ENCODE assay signal across 1 cellular context in the genomic region with DNA sequence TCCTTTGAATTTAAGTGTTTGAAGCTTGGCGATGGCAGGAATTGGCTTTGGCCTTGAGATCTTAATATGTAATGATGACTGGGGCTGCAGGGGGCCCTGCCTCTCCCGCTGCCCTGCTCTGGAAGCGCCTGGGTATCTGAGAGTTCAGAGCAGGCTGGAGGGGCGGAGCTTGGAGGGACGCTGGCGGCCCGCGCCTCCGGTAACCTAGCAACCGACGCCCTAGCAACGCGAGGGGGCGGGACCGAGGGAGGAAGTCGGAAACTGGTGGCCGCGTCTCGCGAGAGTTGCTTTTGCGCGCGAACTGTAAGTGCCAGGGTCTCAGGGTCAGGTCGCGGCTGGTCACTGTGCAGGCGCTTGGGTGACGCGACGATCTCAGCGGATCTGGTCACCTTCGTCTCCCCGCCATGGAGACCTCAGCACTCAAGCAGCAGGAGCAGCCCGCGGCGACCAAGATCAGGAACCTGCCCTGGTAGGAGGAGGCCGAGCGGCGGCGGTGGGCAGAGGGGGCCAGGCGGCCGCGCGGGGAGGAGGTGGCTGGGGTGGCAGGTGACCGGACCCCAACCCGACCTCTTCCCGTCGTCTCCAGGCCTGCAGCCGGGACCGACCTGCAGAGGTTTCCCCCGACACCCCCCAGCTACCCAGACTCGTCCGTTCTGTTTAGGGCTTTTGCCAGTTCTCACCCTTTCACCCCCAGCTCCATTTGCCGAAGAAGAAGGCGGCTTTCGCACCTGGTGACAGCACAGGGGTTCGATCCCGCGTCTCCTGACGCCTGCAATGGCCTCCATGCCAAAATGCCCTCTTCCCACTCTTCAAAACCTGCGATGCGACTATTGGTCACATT.
A peak's percentile ranks its signal among the peaks of the same experiment; 100 is the strongest.
TF ChIP-seq lines count a peak whose summit lies in the region.

Gene RFC5 (plus strand): TSS at position 280 of the 841 bp plus-strand sequence. CDS start 125 bp downstream, at position 405.

TF ChIP-seq in HepG2, 621 proteins besides CTCF, POLR2A, EP300 and RAD21 (continued from another document and continues in another):
- peak; percentile 29; the same call in 1 of the 2 replicates for TF ChIP-seq ZNF773 (CRISPR knock-in tag; IDR thresholded peaks at IDR 0.05; ENCODE audit: borderline replicate concordance)
- 0 out of 2 replicates have a peak, but pooled peaks have one; percentile 60 for TF ChIP-seq KLF11 (CRISPR knock-in tag; IDR thresholded peaks at IDR 0.05)
- peak; percentile 89; the same call in 1 of the 2 replicates for TF ChIP-seq ZBTB4 (CRISPR knock-in tag; IDR thresholded peaks at IDR 0.05; ENCODE audit: borderline replicate concordance)
- TF ChIP-seq NONO (IDR thresholded peaks at IDR 0.05): no peak
- TF ChIP-seq NONO (CRISPR knock-in tag; conservative IDR thresholded peaks at IDR 0.05): peak; percentile 77
- no peak for TF ChIP-seq SRSF9 (IDR thresholded peaks at IDR 0.05; ENCODE audit: borderline replicate concordance, insufficient read depth, low read depth, low read length, poor library complexity, severe bottlenecking)
- TF ChIP-seq DR1 (CRISPR knock-in tag; IDR thresholded peaks at IDR 0.05): peak; percentile 79
- peak in 1 of 2 experiments; percentile 90; a peak in 2 of 4 replicates for TF ChIP-seq KLF16 (CRISPR knock-in tag; IDR thresholded peaks at IDR 0.05)
- TF ChIP-seq ZNF235 (CRISPR knock-in tag; IDR thresholded peaks at IDR 0.05; ENCODE audit: borderline replicate concordance): no peak
- no peak for TF ChIP-seq REXO4 (CRISPR knock-in tag; IDR thresholded peaks at IDR 0.05; ENCODE audit: borderline replicate concordance)
- TF ChIP-seq ATF1 (CRISPR knock-in tag; IDR thresholded peaks at IDR 0.05): no peak
- TF ChIP-seq ARID2 (CRISPR knock-in tag; IDR thresholded peaks at IDR 0.05; ENCODE audit: borderline replicate concordance): no peak
- TF ChIP-seq HDAC2 (CRISPR knock-in tag; IDR thresholded peaks at IDR 0.05): peak; percentile 78
- peak; percentile 99 for TF ChIP-seq ARID4A (CRISPR knock-in tag; IDR thresholded peaks at IDR 0.05; ENCODE audit: borderline replicate concordance)
- peak; percentile 84; the same call in 1 of the 2 replicates for TF ChIP-seq HES4 (CRISPR knock-in tag; IDR thresholded peaks at IDR 0.05; ENCODE audit: borderline replicate concordance)
- peak; percentile 54; the same call in 1 of the 2 replicates for TF ChIP-seq TGIF2 (CRISPR knock-in tag; IDR thresholded peaks at IDR 0.05)
- no peak for TF ChIP-seq ZNF317 (CRISPR knock-in tag; IDR thresholded peaks at IDR 0.05)
- peak; percentile 32; the same call in 1 of the 2 replicates for TF ChIP-seq FOSL2 (CRISPR knock-in tag; IDR thresholded peaks at IDR 0.05)
- 0 out of 2 replicates have a peak, but pooled peaks have one; percentile 31 for TF ChIP-seq ZBTB2 (CRISPR knock-in tag; IDR thresholded peaks at IDR 0.05; ENCODE audit: low read depth)
- TF ChIP-seq ZNF33A (CRISPR knock-in tag; IDR thresholded peaks at IDR 0.05; ENCODE audit: borderline replicate concordance): no peak
- TF ChIP-seq HIVEP1 (CRISPR knock-in tag; IDR thresholded peaks at IDR 0.05): peak; percentile 43; the same call in 1 of the 2 replicates
- TF ChIP-seq E2F5 (CRISPR knock-in tag; conservative IDR thresholded peaks at IDR 0.05): peak; percentile 98
- TF ChIP-seq, protein P1, sequence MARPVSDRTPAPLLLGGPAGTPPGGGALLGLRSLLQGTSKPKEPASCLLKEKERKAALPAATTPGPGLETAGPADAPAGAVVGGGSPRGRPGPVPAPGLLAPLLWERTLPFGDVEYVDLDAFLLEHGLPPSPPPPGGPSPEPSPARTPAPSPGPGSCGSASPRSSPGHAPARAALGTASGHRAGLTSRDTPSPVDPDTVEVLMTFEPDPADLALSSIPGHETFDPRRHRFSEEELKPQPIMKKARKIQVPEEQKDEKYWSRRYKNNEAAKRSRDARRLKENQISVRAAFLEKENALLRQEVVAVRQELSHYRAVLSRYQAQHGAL (CRISPR knock-in tag; IDR thresholded peaks at IDR 0.05; ENCODE audit: not compliant biosample characterization): no peak
- no peak for TF ChIP-seq ZSCAN12 (CRISPR knock-in tag; IDR thresholded peaks at IDR 0.05)
- peak; percentile 81; the same call in 1 of the 2 replicates for TF ChIP-seq U2AF2 (IDR thresholded peaks at IDR 0.05; ENCODE audit: low read depth, low read length)
- TF ChIP-seq ZNF614 (CRISPR knock-in tag; IDR thresholded peaks at IDR 0.05; ENCODE audit: borderline replicate concordance): peak; percentile 79; the same call in 1 of the 2 replicates
- no peak for TF ChIP-seq FLYWCH1 (CRISPR knock-in tag; IDR thresholded peaks at IDR 0.05)
- TF ChIP-seq SMAD3 (CRISPR knock-in tag; IDR thresholded peaks at IDR 0.05): peak; percentile 67
- TF ChIP-seq ZNF737 (CRISPR knock-in tag; IDR thresholded peaks at IDR 0.05; ENCODE audit: borderline replicate concordance): no peak
- no peak for TF ChIP-seq ZNF615 (CRISPR knock-in tag; IDR thresholded peaks at IDR 0.05; ENCODE audit: borderline replicate concordance)
- no peak for TF ChIP-seq ZNF3 (CRISPR knock-in tag; IDR thresholded peaks at IDR 0.05)
- TF ChIP-seq ZNF766 (CRISPR knock-in tag; IDR thresholded peaks at IDR 0.05; ENCODE audit: borderline replicate concordance): peak; percentile 65; the same call in 1 of the 2 replicates
- TF ChIP-seq SPEN (CRISPR knock-in tag; IDR thresholded peaks at IDR 0.05; ENCODE audit: low read depth): peak; percentile 85
- TF ChIP-seq ZBTB7B (CRISPR knock-in tag; IDR thresholded peaks at IDR 0.05): peak; percentile 53; the same call in 1 of the 2 replicates
- no peak for TF ChIP-seq ZNF567 (CRISPR knock-in tag; IDR thresholded peaks at IDR 0.05; ENCODE audit: borderline replicate concordance)
- TF ChIP-seq ARNT2 (CRISPR knock-in tag; IDR thresholded peaks at IDR 0.05; ENCODE audit: low read depth): peak; percentile 98
- TF ChIP-seq, protein P2, sequence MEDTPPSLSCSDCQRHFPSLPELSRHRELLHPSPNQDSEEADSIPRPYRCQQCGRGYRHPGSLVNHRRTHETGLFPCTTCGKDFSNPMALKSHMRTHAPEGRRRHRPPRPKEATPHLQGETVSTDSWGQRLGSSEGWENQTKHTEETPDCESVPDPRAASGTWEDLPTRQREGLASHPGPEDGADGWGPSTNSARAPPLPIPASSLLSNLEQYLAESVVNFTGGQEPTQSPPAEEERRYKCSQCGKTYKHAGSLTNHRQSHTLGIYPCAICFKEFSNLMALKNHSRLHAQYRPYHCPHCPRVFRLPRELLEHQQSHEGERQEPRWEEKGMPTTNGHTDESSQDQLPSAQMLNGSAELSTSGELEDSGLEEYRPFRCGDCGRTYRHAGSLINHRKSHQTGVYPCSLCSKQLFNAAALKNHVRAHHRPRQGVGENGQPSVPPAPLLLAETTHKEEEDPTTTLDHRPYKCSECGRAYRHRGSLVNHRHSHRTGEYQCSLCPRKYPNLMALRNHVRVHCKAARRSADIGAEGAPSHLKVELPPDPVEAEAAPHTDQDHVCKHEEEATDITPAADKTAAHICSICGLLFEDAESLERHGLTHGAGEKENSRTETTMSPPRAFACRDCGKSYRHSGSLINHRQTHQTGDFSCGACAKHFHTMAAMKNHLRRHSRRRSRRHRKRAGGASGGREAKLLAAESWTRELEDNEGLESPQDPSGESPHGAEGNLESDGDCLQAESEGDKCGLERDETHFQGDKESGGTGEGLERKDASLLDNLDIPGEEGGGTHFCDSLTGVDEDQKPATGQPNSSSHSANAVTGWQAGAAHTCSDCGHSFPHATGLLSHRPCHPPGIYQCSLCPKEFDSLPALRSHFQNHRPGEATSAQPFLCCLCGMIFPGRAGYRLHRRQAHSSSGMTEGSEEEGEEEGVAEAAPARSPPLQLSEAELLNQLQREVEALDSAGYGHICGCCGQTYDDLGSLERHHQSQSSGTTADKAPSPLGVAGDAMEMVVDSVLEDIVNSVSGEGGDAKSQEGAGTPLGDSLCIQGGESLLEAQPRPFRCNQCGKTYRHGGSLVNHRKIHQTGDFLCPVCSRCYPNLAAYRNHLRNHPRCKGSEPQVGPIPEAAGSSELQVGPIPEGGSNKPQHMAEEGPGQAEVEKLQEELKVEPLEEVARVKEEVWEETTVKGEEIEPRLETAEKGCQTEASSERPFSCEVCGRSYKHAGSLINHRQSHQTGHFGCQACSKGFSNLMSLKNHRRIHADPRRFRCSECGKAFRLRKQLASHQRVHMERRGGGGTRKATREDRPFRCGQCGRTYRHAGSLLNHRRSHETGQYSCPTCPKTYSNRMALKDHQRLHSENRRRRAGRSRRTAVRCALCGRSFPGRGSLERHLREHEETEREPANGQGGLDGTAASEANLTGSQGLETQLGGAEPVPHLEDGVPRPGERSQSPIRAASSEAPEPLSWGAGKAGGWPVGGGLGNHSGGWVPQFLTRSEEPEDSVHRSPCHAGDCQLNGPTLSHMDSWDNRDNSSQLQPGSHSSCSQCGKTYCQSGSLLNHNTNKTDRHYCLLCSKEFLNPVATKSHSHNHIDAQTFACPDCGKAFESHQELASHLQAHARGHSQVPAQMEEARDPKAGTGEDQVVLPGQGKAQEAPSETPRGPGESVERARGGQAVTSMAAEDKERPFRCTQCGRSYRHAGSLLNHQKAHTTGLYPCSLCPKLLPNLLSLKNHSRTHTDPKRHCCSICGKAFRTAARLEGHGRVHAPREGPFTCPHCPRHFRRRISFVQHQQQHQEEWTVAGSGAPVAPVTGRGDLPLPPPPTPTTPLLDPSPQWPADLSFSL (CRISPR knock-in tag; IDR thresholded peaks at IDR 0.05): no peak
- TF ChIP-seq ZNF556 (CRISPR knock-in tag; IDR thresholded peaks at IDR 0.05; ENCODE audit: borderline replicate concordance): peak; percentile 50; the same call in 1 of the 2 replicates
- peak; percentile 50 for TF ChIP-seq RBM39 (IDR thresholded peaks at IDR 0.05; ENCODE audit: low read depth, low read length, poor library complexity, severe bottlenecking)
- 0 out of 2 replicates have a peak, but pooled peaks have one; percentile 19 for TF ChIP-seq GATAD2A (CRISPR knock-in tag; IDR thresholded peaks at IDR 0.05)
- TF ChIP-seq ZNF263 (CRISPR knock-in tag; IDR thresholded peaks at IDR 0.05): peak; percentile 42; the same call in 1 of the 2 replicates
